Comparison of ENCODE assay signal across 22 cellular contexts in genomic region chr10:18368681-18369080, GRCh38.
DNase-seq lines count a peak whose midpoint lies in the region; ATAC-seq and TF ChIP-seq lines count a peak whose summit lies in the region.
"Had no signal": no experiment of that assay in that cellular context is flagged by ENCODE, and none has a peak within 500 bp of the region (broad histone marks: within the 10 kb centered on the region; RNA-seq: fewer than 3 reads in every experiment).

No MANE protein-coding gene starts in this region.

- DNase-seq in HCEC 1CT (peak; percentile 65), RWPE1 (ENCODE audit: low spot score) (peak; percentile 14), fibroblast of peridontal ligament (ENCODE audit: extremely low read depth) (peak; percentile 70), retinal pigment epithelial cell (ENCODE audit: low read depth) (peak; percentile 28), coronary artery (ENCODE audit: low spot score) (no peak), NCI-H1105 treated with DMSO at 0.1 percent for 48 hours (lab: John Stamatoyannopoulos, UW) (no peak)
- DNase-seq: activated CD4-positive, alpha-beta T cell treated with anti-CD3 and anti-CD28 coated beads for 4 hours; activated T-cell treated with anti-CD3 and anti-CD28 coated beads for 4 hours; caudate nucleus; CD4-positive, alpha-beta T cell; effector memory CD4-positive, alpha-beta T cell; glutamatergic neuron; HFFc6; mucosa of descending colon; NCI-H146; ovary; Right ventricle myocardium superior; T1000; transverse colon had no signal

- CTCF ChIA-PET in RWPE1 (lab: Yijun Ruan, JAX): no interaction called here

- POLR2A ChIA-PET in RWPE1 (lab: Yijun Ruan, JAX; ENCODE audit: low non-redundant PET): no interaction called here

- TF ChIP-seq CTCF in RWPE1 (conservative IDR thresholded peaks at IDR 0.05; ENCODE audit: low read depth) (no peak), retinal pigment epithelial cell (conservative IDR thresholded peaks at IDR 0.05; ENCODE audit: low read depth, low read length) (no peak), coronary artery (IDR thresholded peaks at IDR 0.05) (no peak)

- H3K4me3 ChIP-seq in retinal pigment epithelial cell (ENCODE audit: low read length): no peak overlapping the region
- H3K4me3 ChIP-seq in coronary artery: no peak overlapping the region
- H3K4me3 ChIP-seq: mucosa of descending colon, ovary, transverse colon had no signal

- ATAC-seq in GM18498 (IDR thresholded peaks at IDR 0.05; ENCODE audit: unreplicated experiment): no peak
- ATAC-seq in GM18867 (IDR thresholded peaks at IDR 0.05; ENCODE audit: unreplicated experiment): no peak
- ATAC-seq: mucosa of descending colon; stimulated activated effector memory CD8-positive, alpha-beta T cell treated with anti-CD3 and anti-CD28 coated beads, Interleukin-12 subunit alpha, Interleukin-12 subunit beta, amount 100 ng/mL, for 72 hours had no signal

- H3K27ac ChIP-seq in RWPE1 (no peak overlapping the region), coronary artery (no peak overlapping the region)
- H3K27ac ChIP-seq: ovary, transverse colon had no signal

Comparison
In these comparisons a context has a peak if more than half of its experiments do, and no peak if none do; other contexts are left out.
1. DNase-seq: peak in HCEC 1CT (single experiment), RWPE1 (single experiment), fibroblast of peridontal ligament (single experiment) and retinal pigment epithelial cell (single experiment); none in coronary artery (single experiment) and NCI-H1105 treated with DMSO at 0.1 percent for 48 hours (single experiment).